ENCODE assay signal across 1 cellular context in genomic region chr9:116181853-116182610, GRCh38.
TF ChIP-seq lines count a peak whose summit lies in the region.

No MANE protein-coding gene starts in this region.

TF ChIP-seq in SK-N-SH treated with all-trans-retinoic acid at 6 μM for 48 hours, 23 proteins besides CTCF, POLR2A, EP300 and RAD21 (continued from another document):
- no peak for TF ChIP-seq TSHZ2 (CRISPR knock-in tag; IDR thresholded peaks at IDR 0.05)
